ENCODE assay signal across 19 cellular contexts in genomic region chr1:31642366-31642765, GRCh38. TPM values are rescaled to one million over a fixed set of nuclear protein-coding genes. Genes with fewer than 3 reads are reported as not detected.
DNase-seq lines count a peak whose midpoint lies in the region; ATAC-seq, FAIRE-seq and TF ChIP-seq lines count a peak whose summit lies in the region.
"Had no signal": no experiment of that assay in that cellular context is flagged by ENCODE, and none has a peak within 500 bp of the region (broad histone marks: within the 10 kb centered on the region; RNA-seq: fewer than 3 reads in every experiment).

No MANE protein-coding gene starts in this region.

- H3K27ac ChIP-seq in CD4-positive, alpha-beta T cell (ENCODE audit: low read depth, low read length) = no peak overlapping the region
- no peak overlapping the region for H3K27ac ChIP-seq in Karpas-422 (ENCODE audit: low read length)
- no peak overlapping the region for H3K27ac ChIP-seq in H1 (ENCODE audit: low read depth, low read length)
- H3K27ac ChIP-seq in neuronal stem cell (replicated peaks; ENCODE audit: low read length) = peak overlapping the region; percentile 20

- no peak overlapping the region for H3K9ac ChIP-seq in Karpas-422 (ENCODE audit: low read length)
- no peak overlapping the region for H3K9ac ChIP-seq in H1 (replicated peaks in 1 of 4; ENCODE audit: extremely low read depth in 1 of 4, low read depth in 3 of 4, low read length in 3 of 4)
- no peak overlapping the region for H3K9ac ChIP-seq in neuronal stem cell (ENCODE audit: low read depth, low read length, poor library complexity)

- no peaks in the 10 kb centered on the region for H3K9me3 Mint-ChIP-seq in CD4-positive, alpha-beta T cell
- H3K9me3 Mint-ChIP-seq in natural killer cell = no peaks in the 10 kb centered on the region

- H2BK5ac ChIP-seq in H1 (ENCODE audit: low read depth, low read length) = no peak overlapping the region
- H2BK5ac ChIP-seq in neuronal stem cell (ENCODE audit: low read length) = no peak overlapping the region

- H2AFZ ChIP-seq in Karpas-422 (ENCODE audit: low read length) (no peak overlapping the region), H1 (ENCODE audit: low read length) (no peak overlapping the region), neuronal stem cell (ENCODE audit: low read length) (no peak overlapping the region)

- no peak overlapping the region for H2BK15ac ChIP-seq in H1 (ENCODE audit: low read length)
- no peak overlapping the region for H2BK15ac ChIP-seq in neuronal stem cell (ENCODE audit: low read length)

- intact Hi-C loops in CD4-positive, alpha-beta T cell (cut with DNase I, micrococcal nuclease) = loop anchor here in 1 of 2 experiments (10.0 kb wide), 6 partner anchors 348 to 1542 kb away; partner anchors contain the start of genes BSDC1, CCDC28B, DCDC2B and IQCC
- intact Hi-C loops in natural killer cell (cut with micrococcal nuclease) = no loop called here

- H2AK5ac ChIP-seq in H1 (ENCODE audit: low read depth, low read length) (no peak overlapping the region), neuronal stem cell (ENCODE audit: low read depth, low read length) (no peak overlapping the region)

- POLR2A ChIA-PET in CD4-positive, alpha-beta T cell (lab: Charles Lee) = no interaction called here
- POLR2A ChIA-PET in H1 (lab: Charles Lee; ENCODE audit: partially characterized antibody) = interaction anchor here (0.7 to 3.5 kb wide), 10 partner anchors 8 to 312 kb away, joined by 3 to 31 read pairs (median 4); partner anchors contain the start of gene COL16A1

- peak overlapping the region; percentile 100 for H3K27ac Mint-ChIP-seq in CD4-positive, alpha-beta T cell
- no peak overlapping the region for H3K27ac Mint-ChIP-seq in natural killer cell

- H3K18ac ChIP-seq in H1 (ENCODE audit: extremely low read depth, low read length) (no peak overlapping the region), neuronal stem cell (ENCODE audit: low read length) (no peak overlapping the region)

- H3K23ac ChIP-seq in H1 (ENCODE audit: insufficient read length) (no peak overlapping the region), neuronal stem cell (ENCODE audit: low read depth, low read length, poor library complexity) (no peak overlapping the region)

- peaks cover 29% of the 10 kb centered on the region for H3K4me1 Mint-ChIP-seq in CD4-positive, alpha-beta T cell (ENCODE audit: low read depth)
- peaks cover 41 to 55% of the 10 kb centered on the region in 2 donors for H3K4me1 Mint-ChIP-seq in natural killer cell

- no peaks in the 10 kb centered on the region for H3K27me3 Mint-ChIP-seq in CD4-positive, alpha-beta T cell
- H3K27me3 Mint-ChIP-seq in natural killer cell (ENCODE audit: low read depth in 2 of 2) = no peaks in the 10 kb centered on the region

- H3K56ac ChIP-seq in H1 (replicated peaks; ENCODE audit: insufficient read length, low read depth, low read length) = no peak overlapping the region

- H3K4me3 Mint-ChIP-seq in CD4-positive, alpha-beta T cell = no peak overlapping the region
- no peak overlapping the region for H3K4me3 Mint-ChIP-seq in natural killer cell

- 70% methylated on average over 4 of the region's 4 CpGs; no CpG with 5 or more reads in 1 of the 2 experiments for whole genome bisulfite sequencing in H1 (ENCODE audit: extremely low coverage in 1 of 2, insufficient coverage in 1 of 2, insufficient read length in 1 of 2, insufficient replicate concordance in 2 of 2, low coverage in 1 of 2, low lambda C conversion rate in 2 of 2, missing lambda C conversion rate in 1 of 2), 2 experiments
- no CpG with 5 or more reads among the region's 4 CpGs for WGBS in neuronal stem cell (ENCODE audit: extremely low coverage in 2 of 2, insufficient read length in 2 of 2, insufficient replicate concordance in 1 of 2), 2 donors

- CTCF ChIA-PET in CD4-positive, alpha-beta T cell (lab: Charles Lee) = no interaction called here
- CTCF ChIA-PET in H1 (lab: Charles Lee; ENCODE audit: partially characterized antibody) = interaction anchor here (0.8 to 4.0 kb wide), 10 partner anchors 8 to 147 kb away, joined by 3 to 30 read pairs (median 4); no protein-coding TSS in a partner anchor

- H2BK12ac ChIP-seq in H1 (ENCODE audit: low read depth, low read length) (no peak overlapping the region), neuronal stem cell (ENCODE audit: low read length) (no peak overlapping the region)

- H4K8ac ChIP-seq in H1 (ENCODE audit: extremely low read depth, insufficient read depth, low read length) (no peak overlapping the region), neuronal stem cell (ENCODE audit: low read depth, low read length) (no peak overlapping the region)

- no peaks in the 10 kb centered on the region for H3K27me3 ChIP-seq in CD4-positive, alpha-beta T cell (ENCODE audit: control insufficient read depth, insufficient read depth, low read length)
- no peaks in the 10 kb centered on the region for H3K27me3 ChIP-seq in Karpas-422 (ENCODE audit: low read length)
- H3K27me3 ChIP-seq in H1 (replicated peaks in 1 of 4; ENCODE audit: control insufficient read depth in 3 of 4, extremely low read depth in 1 of 4, insufficient read depth in 3 of 4, low read length in 3 of 4) = no peaks in the 10 kb centered on the region
- no peaks in the 10 kb centered on the region for H3K27me3 ChIP-seq in neuronal stem cell (ENCODE audit: control insufficient read depth in 3 of 3, insufficient read depth in 3 of 3, low read depth in 1 of 3, low read length in 3 of 3)

- H4K91ac ChIP-seq in H1 (replicated peaks; ENCODE audit: insufficient read length, low read length) (no peak overlapping the region), neuronal stem cell (ENCODE audit: low read depth, low read length, poor library complexity) (no peak overlapping the region)

- TF ChIP-seq CTCF in CD4-positive, alpha-beta T cell (IDR thresholded peaks at IDR 0.05) = no peak
- no peak for TF ChIP-seq CTCF in H1 (IDR thresholded peaks at IDR 0.05; ENCODE audit: control extremely low read depth in 1 of 3, insufficient read depth in 1 of 3, low read depth in 1 of 3, low read length in 3 of 3)
- no peak for TF ChIP-seq CTCF in natural killer cell (IDR thresholded peaks at IDR 0.05)

- peaks cover 9% of the 10 kb centered on the region for H3K23me2 ChIP-seq in H1 (ENCODE audit: low read depth, low read length)

- no peak overlapping the region for H2BK20ac ChIP-seq in H1 (ENCODE audit: low read length)

- H4K20me1 ChIP-seq in Karpas-422 (ENCODE audit: insufficient read depth, low read depth, low read length) (no peaks in the 10 kb centered on the region), H1 (replicated peaks in 1 of 2; ENCODE audit: control insufficient read depth in 1 of 2, insufficient read depth in 2 of 2, low read length in 2 of 2) (peaks cover 0 to 1% of the 10 kb centered on the region in 2 experiments)

- H4K5ac ChIP-seq in H1 (ENCODE audit: insufficient read length, low read depth, low read length) = no peak overlapping the region

- ATAC-seq in CD4-positive, alpha-beta T cell (ENCODE audit: poor library complexity) = no peak
- ATAC-seq in natural killer cell (no peak), GM18858 (IDR thresholded peaks at IDR 0.05; ENCODE audit: unreplicated experiment) (no peak)
- ATAC-seq: SK-N-SH treated with all-trans-retinoic acid at 6 μM for 48 hours had no signal

- no peak for TF ChIP-seq RAD21 in H1 (IDR thresholded peaks at IDR 0.05 in 1 of 2, conservative IDR thresholded peaks at IDR 0.05 in 1 of 2; ENCODE audit: low read depth in 2 of 2, low read length in 2 of 2)

- no peaks in the 10 kb centered on the region for H3K9me2 ChIP-seq in Karpas-422 (replicated peaks; ENCODE audit: insufficient read depth, low read length)

- peaks cover 25% of the 10 kb centered on the region for H3K36me3 Mint-ChIP-seq in CD4-positive, alpha-beta T cell (ENCODE audit: low read depth)
- H3K36me3 Mint-ChIP-seq in natural killer cell = no peaks in the 10 kb centered on the region

- TF ChIP-seq POLR2A in H1 (IDR thresholded peaks at IDR 0.05; ENCODE audit: control extremely low read depth in 1 of 2, low read depth in 2 of 2, low read length in 2 of 2) = no peak

- no peaks in the 10 kb centered on the region for H3K9me3 ChIP-seq in CD4-positive, alpha-beta T cell (ENCODE audit: control insufficient read depth, low read length)
- H3K9me3 ChIP-seq in Karpas-422 (ENCODE audit: low read length) (no peaks in the 10 kb centered on the region), H1 (ENCODE audit: insufficient read depth in 2 of 2, low read depth in 1 of 2, low read length in 1 of 2) (no peaks in the 10 kb centered on the region), neuronal stem cell (replicated peaks in 1 of 2; ENCODE audit: control insufficient read depth in 2 of 2, insufficient read depth in 1 of 2, low read depth in 1 of 2, low read length in 2 of 2) (no peaks in the 10 kb centered on the region)

- H3K14ac ChIP-seq in H1 (ENCODE audit: insufficient read length) = no peak overlapping the region
- H3K14ac ChIP-seq in neuronal stem cell (ENCODE audit: low read length) = no peak overlapping the region

- H3K79me1 ChIP-seq in H1 (ENCODE audit: low read depth, low read length) (peaks cover 5% of the 10 kb centered on the region; the same call in 1 of the 2 replicates), neuronal stem cell (ENCODE audit: low read depth, low read length) (peaks cover 5% of the 10 kb centered on the region)

- H3K4me1 ChIP-seq in Karpas-422 (ENCODE audit: low read length) (peaks cover 31% of the 10 kb centered on the region), H1 (replicated peaks in 1 of 4; ENCODE audit: control insufficient read depth in 3 of 4, insufficient read depth in 4 of 4, low read length in 3 of 4) (peaks cover 5 to 17% (median 6%) of the 10 kb centered on the region in 4 experiments), neuronal stem cell (ENCODE audit: control insufficient read depth in 2 of 2, insufficient read depth in 1 of 2, low read depth in 1 of 2, low read length in 2 of 2) (peaks cover 6 to 11% of the 10 kb centered on the region in 2 donors)

- DNase-seq in CD4-positive, alpha-beta T cell = no peak
- DNase-seq in Karpas-422 (no peak), H1 (ENCODE audit: low read depth in 1 of 2, low spot score in 2 of 2) (no peak), neuronal stem cell (ENCODE audit: low spot score) (no peak), natural killer cell (no peak), T-helper 1 cell (no peak)
- no peak for DNase-seq in activated naive CD4-positive, alpha-beta T cell treated with Interleukin-2 at 50 U/mL for 16 hours
- DNase-seq: C1 segment of cervical spinal cord, KBM-7, NCI-H1048, NCI-H2081 treated with DMSO at 0.1 percent for 48 hours, NCI-H510A treated with DMSO at 0.1 percent for 48 hours, NCI-H82, SHP77 had no signal

- H2BK120ac ChIP-seq in H1 (replicated peaks; ENCODE audit: low read depth, low read length) = no peak overlapping the region
- no peak overlapping the region for H2BK120ac ChIP-seq in neuronal stem cell (ENCODE audit: low read depth, low read length)

- FAIRE-seq in H1 (lab: Jason Lieb, UNC) = no peak
- FAIRE-seq: A204.1 had no signal

- H3K4me2 ChIP-seq in Karpas-422 (ENCODE audit: low read depth, low read length, poor library complexity, severe bottlenecking) (peak overlapping the region; percentile 86), H1 (ENCODE audit: insufficient read depth in 1 of 2, low read depth in 2 of 2, low read length in 2 of 2) (peak overlapping the region; percentile 21 to 92; a peak in 3 of 4 replicates), neuronal stem cell (ENCODE audit: insufficient read depth, low read length, poor library complexity, severe bottlenecking) (no peak overlapping the region)

- H3K79me2 ChIP-seq in Karpas-422 (ENCODE audit: low read length) = peaks cover 68% of the 10 kb centered on the region
- peaks cover 3 to 56% of the 10 kb centered on the region in 2 experiments; a peak in 2 of 4 replicates for H3K79me2 ChIP-seq in H1 (ENCODE audit: control insufficient read depth in 1 of 2, insufficient read depth in 2 of 2, low read length in 2 of 2)

- TF ChIP-seq EP300 in H1 (IDR thresholded peaks at IDR 0.05; ENCODE audit: borderline replicate concordance in 1 of 2, low read depth in 2 of 2, low read length in 2 of 2) = no peak

- no peaks in the 10 kb centered on the region for H3K36me3 ChIP-seq in Karpas-422 (ENCODE audit: insufficient read depth, low read length)
- H3K36me3 ChIP-seq in H1 (ENCODE audit: control insufficient read depth in 2 of 4, insufficient read depth in 4 of 4, low read length in 3 of 4) = no peaks in the 10 kb centered on the region
- no peaks in the 10 kb centered on the region for H3K36me3 ChIP-seq in neuronal stem cell (replicated peaks in 1 of 2; ENCODE audit: control insufficient read depth in 2 of 2, insufficient read depth in 2 of 2, low read length in 2 of 2)

- no peak overlapping the region for H3K4ac ChIP-seq in H1 (replicated peaks; ENCODE audit: insufficient read length, low read depth, low read length)
- no peak overlapping the region for H3K4ac ChIP-seq in neuronal stem cell (ENCODE audit: low read length)

- H3K4me3 ChIP-seq in Karpas-422 (ENCODE audit: low read length) = no peak overlapping the region
- peak overlapping the region in 1 of 4 experiments; percentile 90; a peak in 2 of 8 replicates for H3K4me3 ChIP-seq in H1 (ENCODE audit: extremely low read depth in 1 of 4, insufficient read depth in 2 of 4, low read depth in 3 of 4, low read length in 4 of 4)
- H3K4me3 ChIP-seq in neuronal stem cell (ENCODE audit: low read length in 2 of 2) = no peak overlapping the region

RNA-seq across cellular contexts. Expression of gene PEF1, which starts 2.3 kb away (rescaled TPM):
- 10 to 100 TPM; 42.3 to 45.9 TPM for total RNA-seq in CD4-positive, alpha-beta T cell
- total RNA-seq in Karpas-422 (2014; rRNA removed; shearing (Covaris generic); ENCODE audit: low replicate concordance) = 53.0 and 56.2 TPM in 2 replicates
- 35.2 and 38.8 TPM in 2 replicates for total RNA-seq in H1 (2021; fragmentation: NEBNext Ultra II Directional; extraction: Animal tissue kit (Norgen Biotek cat#: 25700))
- 61.2 and 69.2 TPM in 2 replicates for polyA plus RNA-seq in H1 (2011; rRNA removed)
- polyA plus RNA-seq in H1 (2011; cell fraction: cytosol; rRNA removed) = 51.1 TPM
- 50.9 TPM for polyA plus RNA-seq in H1 (2011; cell fraction: nucleus; rRNA removed)
- polyA plus RNA-seq in H1 (2012, experiment 1 of 2) = 32.7 to 43.6 TPM (median 41.6 TPM) in 4 replicates
- 65.6 TPM for polyA plus RNA-seq in H1 (2012, experiment 2 of 2)
- 30.8 TPM for polyA plus RNA-seq in H1 (2013, experiment 1 of 2)
- 31.1 TPM for polyA plus RNA-seq in H1 (2013, experiment 2 of 2)
- polyA minus RNA-seq in H1 (2011; rRNA and poly(A)+ RNA removed) = 63.3 and 65.6 TPM in 2 replicates
- 23.8 TPM for polyA minus RNA-seq in H1 (2011; cell fraction: cytosol; rRNA and poly(A)+ RNA removed)
- polyA minus RNA-seq in H1 (2011; cell fraction: nucleus; rRNA and poly(A)+ RNA removed) = 28.8 TPM
- polyA plus RNA-seq in neuronal stem cell (2013, experiment 1 of 2) = 43.1 TPM
- polyA plus RNA-seq in neuronal stem cell (2013, experiment 2 of 2) = 43.8 TPM
- 10 to 100 TPM; 48.9 to 62.8 (median 49.9) TPM for total RNA-seq in natural killer cell

RNA-seq across cellular contexts. Expression of gene HCRTR1, which starts 24.9 kb away (rescaled TPM):
- total RNA-seq in CD4-positive, alpha-beta T cell = not detected
- total RNA-seq in Karpas-422 (2014; rRNA removed; shearing (Covaris generic); ENCODE audit: low replicate concordance) = not detected in 2 replicates
- 0.35 and 0.44 TPM in 2 replicates for total RNA-seq in H1 (2021; fragmentation: NEBNext Ultra II Directional; extraction: Animal tissue kit (Norgen Biotek cat#: 25700))
- 0.39 and 0.61 TPM in 2 replicates for polyA plus RNA-seq in H1 (2011; rRNA removed)
- 0.65 TPM for polyA plus RNA-seq in H1 (2011; cell fraction: cytosol; rRNA removed)
- polyA plus RNA-seq in H1 (2011; cell fraction: nucleus; rRNA removed) = 1.2 TPM
- polyA plus RNA-seq in H1 (2012, experiment 1 of 2) = 0.29 to 0.44 TPM (median 0.36 TPM) in 3 of 4 replicates, not detected in the other
- polyA plus RNA-seq in H1 (2012, experiment 2 of 2) = 0.21 TPM
- 0.22 TPM for polyA plus RNA-seq in H1 (2013, experiment 1 of 2)
- 0.33 TPM for polyA plus RNA-seq in H1 (2013, experiment 2 of 2)
- polyA minus RNA-seq in H1 (2011; rRNA and poly(A)+ RNA removed) = 0.32 and 0.35 TPM in 2 replicates
- polyA minus RNA-seq in H1 (2011; cell fraction: cytosol; rRNA and poly(A)+ RNA removed) = not detected
- not detected for polyA minus RNA-seq in H1 (2011; cell fraction: nucleus; rRNA and poly(A)+ RNA removed)
- polyA plus RNA-seq in neuronal stem cell (2013, experiment 1 of 2) = 0.28 TPM
- 0.22 TPM for polyA plus RNA-seq in neuronal stem cell (2013, experiment 2 of 2)
- total RNA-seq in natural killer cell = not detected
- total RNA-seq: Daoy, M059J had no signal
